In the genomic region with DNA sequence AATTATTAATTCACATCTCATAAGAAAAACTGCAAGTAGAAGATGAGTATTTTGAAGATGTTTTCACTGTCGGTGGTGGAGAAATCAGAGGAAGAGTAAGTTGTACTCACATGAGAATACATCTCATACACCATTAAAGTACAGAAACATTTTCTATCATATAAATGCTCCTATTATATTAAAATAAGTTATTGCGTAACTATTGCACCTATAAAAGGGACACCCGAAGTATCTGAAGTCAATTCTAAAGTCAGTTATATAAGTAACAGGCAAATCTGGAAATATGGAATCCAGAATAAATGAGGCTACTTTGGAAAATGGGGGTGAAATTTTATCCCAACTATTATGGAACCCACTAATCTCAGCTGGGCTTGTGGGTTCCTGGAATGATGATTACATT, we compare ENCODE assay signal across 22 cellular contexts.
"Had no signal": no experiment of that assay in that cellular context is flagged by ENCODE, and none has a peak within 500 bp of the region (broad histone marks: within the 10 kb centered on the region; RNA-seq: fewer than 3 reads in every experiment).

No MANE protein-coding gene starts in this region.

- H3K4me3 Mint-ChIP-seq: dendritic cell treated with granulocyte-macrophage colony-stimulating factor and Interleukin-4, amounts not matched to agents 40 ng/mL and 50 ng/mL, for 4 days; effector memory CD8-positive, alpha-beta T cell; natural killer cell; neural progenitor cell had no signal

- H3K4me1 ChIP-seq: neural progenitor cell, right atrium auricular region, uterus had no signal

- H3K27ac ChIP-seq: epithelial cell of prostate, esophagus muscularis mucosa, neural progenitor cell, ovary, right atrium auricular region, suprapubic skin, tibial artery, upper lobe of left lung, uterus had no signal

- H3K9ac ChIP-seq: neural progenitor cell had no signal

- DNase-seq: effector memory CD8-positive, alpha-beta T cell; gastrocnemius medialis; heart right ventricle; hypothalamus; kidney glomerular epithelial cell; mucosa of descending colon; natural killer cell; nucleus accumbens; ovary; small intestine; stimulated activated CD4-positive, alpha-beta T cell treated with anti-CD3 and anti-CD28 coated beads, Interleukin-2, amount 100 ng/mL, for 48 hours; stimulated activated naive CD8-positive, alpha-beta T cell treated with anti-CD3 and anti-CD28 coated beads, Interleukin-15, Interleukin-2, amounts not matched to agents 100 U/mL and 50 U/mL, for 24 hours; tibial artery; upper lobe of left lung; uterus had no signal

- H3K27ac Mint-ChIP-seq: dendritic cell treated with granulocyte-macrophage colony-stimulating factor and Interleukin-4, amounts not matched to agents 40 ng/mL and 50 ng/mL, for 4 days; effector memory CD8-positive, alpha-beta T cell; natural killer cell; neural progenitor cell had no signal

- H3K36me3 Mint-ChIP-seq: natural killer cell, neural progenitor cell had no signal

- H3K4me3 ChIP-seq: esophagus muscularis mucosa, gastrocnemius medialis, heart right ventricle, mucosa of descending colon, neural progenitor cell, ovary, right atrium auricular region, suprapubic skin, tibial artery, upper lobe of left lung, uterus had no signal

- H3K4me1 Mint-ChIP-seq: natural killer cell, neural progenitor cell had no signal

- H3K27me3 ChIP-seq: esophagus muscularis mucosa, gastrocnemius medialis, heart right ventricle, neural progenitor cell, ovary, right atrium auricular region, suprapubic skin, tibial artery, upper lobe of left lung, uterus had no signal

- H2AFZ ChIP-seq: neural progenitor cell had no signal

- H3K4me2 ChIP-seq: neural progenitor cell had no signal

- H3K9me3 Mint-ChIP-seq: dendritic cell treated with granulocyte-macrophage colony-stimulating factor and Interleukin-4, amounts not matched to agents 40 ng/mL and 50 ng/mL, for 4 days; effector memory CD8-positive, alpha-beta T cell; natural killer cell; neural progenitor cell had no signal

- FAIRE-seq: islet of Langerhans, small intestine had no signal

- H3K9me3 ChIP-seq: esophagus muscularis mucosa, gastrocnemius medialis, heart right ventricle, mucosa of descending colon, ovary, right atrium auricular region, suprapubic skin, tibial artery, upper lobe of left lung, uterus had no signal

- H3K27me3 Mint-ChIP-seq: dendritic cell treated with granulocyte-macrophage colony-stimulating factor and Interleukin-4, amounts not matched to agents 40 ng/mL and 50 ng/mL, for 4 days had no signal

- H3K36me3 ChIP-seq: esophagus muscularis mucosa, gastrocnemius medialis, heart right ventricle, neural progenitor cell, ovary, right atrium auricular region, suprapubic skin, tibial artery, upper lobe of left lung, uterus had no signal

- ATAC-seq: effector memory CD8-positive, alpha-beta T cell; gastrocnemius medialis; heart right ventricle; mucosa of descending colon; natural killer cell; stimulated activated naive CD8-positive, alpha-beta T cell treated with anti-CD3 and anti-CD28 coated beads, Interleukin-15, Interleukin-2, amounts not matched to agents 100 U/mL and 50 U/mL, for 24 hours had no signal
